33 cellular contexts compared by ENCODE assay signal in genomic region chr6:144423167-144423566, GRCh38.
DNase-seq lines count a peak whose midpoint lies in the region; ATAC-seq, FAIRE-seq and TF ChIP-seq lines count a peak whose summit lies in the region.
"Had no signal": no experiment of that assay in that cellular context is flagged by ENCODE, and none has a peak within 500 bp of the region (broad histone marks: within the 10 kb centered on the region; RNA-seq: fewer than 3 reads in every experiment).

No MANE protein-coding gene starts in this region.

- CTCF ChIA-PET in IMR-90 (lab: Yijun Ruan, JAX), result no interaction called here

- no peak overlapping the region for H2BK5ac ChIP-seq in IMR-90 (ENCODE audit: low read depth, low read length, poor library complexity, severe bottlenecking)

- peak overlapping the region; percentile 49; the same call in 1 of the 2 replicates for H3K18ac ChIP-seq in IMR-90 (ENCODE audit: low read depth, low read length)

- no peak overlapping the region for H2AK9ac ChIP-seq in IMR-90 (replicated peaks; ENCODE audit: low read depth, low read length, poor library complexity)

- in situ Hi-C loops in IMR-90 (cut with MboI; ENCODE audit: low sequenced_read_pairs), result no loop called here

- H3K79me1 ChIP-seq in IMR-90 (ENCODE audit: low read depth in 1 of 2, low read length in 2 of 2), result peaks cover 15 to 35% of the 10 kb centered on the region in 2 experiments

- H3K4me2 ChIP-seq in GM23338 (no peak overlapping the region), IMR-90 (ENCODE audit: low read depth, low read length) (peak overlapping the region; percentile 63)
- H3K4me2 ChIP-seq: KMS-11, PC-9 had no signal

- BruUV-seq in IMR-90 (replicated peaks; lab: Mats Ljungman, UMichigan), result no TSS peak

- TF ChIP-seq CTCF in GM23338 (conservative IDR thresholded peaks at IDR 0.05; ENCODE audit: low read depth in 2 of 2) (no peak), IMR-90 (conservative IDR thresholded peaks at IDR 0.05; ENCODE audit: low read depth, low read length) (no peak), mesothelial cell of epicardium (IDR thresholded peaks at IDR 0.05; ENCODE audit: unreplicated experiment) (no peak), kidney (IDR thresholded peaks at IDR 0.05; ENCODE audit: borderline replicate concordance, extremely low read depth, insufficient read depth) (no peak)

- WGBS in IMR-90 (ENCODE audit: extremely low coverage in 2 of 2, insufficient read length in 1 of 2), 2 experiments, result no CpG with 5 or more reads among the region's 3 CpGs

- H4K20me1 ChIP-seq in GM23338 (replicated peaks; ENCODE audit: insufficient read depth) (peaks cover 11% of the 10 kb centered on the region; the same call in 1 of the 2 replicates), IMR-90 (ENCODE audit: insufficient read depth, low read length) (no peaks in the 10 kb centered on the region)

- ATAC-seq in GM23338 (peak; percentile 89), IMR-90 (ENCODE audit: low read depth) (peak; percentile 65; the same call in 1 of the 2 replicates), HG02885 (IDR thresholded peaks at IDR 0.05; ENCODE audit: poor library complexity, unreplicated experiment) (no peak)
- ATAC-seq in effector memory CD8-positive, alpha-beta T cell (replicated peaks), result no peak
- ATAC-seq: body of pancreas; left lung; Right ventricle myocardium inferior; stimulated activated naive B cell treated with anti-CD40 and anti-IgM and Interleukin-4, amounts not matched to agents 10 μg/mL and 1 μg/mL and 100 μg/mL, for 72 hours; T-helper 17 cell had no signal

- H3K4me1 Mint-ChIP-seq in GM23338 (peaks cover 13% of the 10 kb centered on the region; the same call in 2 of the 3 replicates), mesothelial cell of epicardium (peaks cover 20% of the 10 kb centered on the region)
- peaks cover 23 to 61% of the 10 kb centered on the region in 2 donors for H3K4me1 Mint-ChIP-seq in effector memory CD8-positive, alpha-beta T cell (ENCODE audit: low read depth in 2 of 2)

- no peak overlapping the region; the same call in 1 of the 2 replicates for H4K5ac ChIP-seq in IMR-90 (ENCODE audit: low read depth, low read length)

- H3K27ac ChIP-seq in GM23338 (ENCODE audit: low read depth) (0 out of 2 replicates have a peak overlapping the region, but pooled peaks have one; percentile 23), IMR-90 (ENCODE audit: insufficient read depth, low read length) (no peak overlapping the region), kidney (ENCODE audit: low read depth in 2 of 2, low read length in 2 of 2) (no peak overlapping the region)
- H3K27ac ChIP-seq: body of pancreas, dorsolateral prefrontal cortex, KMS-11, left lung, PC-9, skin epidermis had no signal

- no peak overlapping the region for H2AFZ ChIP-seq in GM23338
- H2AFZ ChIP-seq in IMR-90 (replicated peaks; ENCODE audit: low read length, poor library complexity), result no peak overlapping the region
- H2AFZ ChIP-seq: PC-9 had no signal

- POLR2A ChIA-PET in IMR-90 (lab: Charles Lee; ENCODE audit: unreplicated experiment), result no interaction called here

- H3K36me3 ChIP-seq in GM23338 (ENCODE audit: insufficient read depth), result peaks cover 9% of the 10 kb centered on the region; the same call in 1 of the 2 replicates
- peaks cover 8% of the 10 kb centered on the region for H3K36me3 ChIP-seq in IMR-90 (ENCODE audit: control insufficient read depth, insufficient read depth, low read length)
- H3K36me3 ChIP-seq in kidney (ENCODE audit: control insufficient read depth in 1 of 2, insufficient read depth in 2 of 2, low read length in 2 of 2), result peaks cover 2 to 10% of the 10 kb centered on the region in 2 donors
- H3K36me3 ChIP-seq: BE2C, MG63 had no signal

- peak; percentile 39 for DNase-seq in GM23338 (ENCODE audit: low spot score)
- DNase-seq in IMR-90, result peak; percentile 25
- no peak for DNase-seq in effector memory CD8-positive, alpha-beta T cell
- DNase-seq in mesothelial cell of epicardium (ENCODE audit: low spot score in 2 of 2, unreplicated experiment in 2 of 2), result no peak
- DNase-seq in kidney, result no peak
- DNase-seq in NCI-H2196 (lab: John Stamatoyannopoulos, UW; ENCODE audit: unreplicated experiment), result no peak
- DNase-seq in NCI-H510A treated with DMSO at 0.1 percent for 48 hours (lab: John Stamatoyannopoulos, UW), result no peak
- DNase-seq: ACHN; activated CD4-positive, alpha-beta memory T cell treated with anti-CD3 and anti-CD28 coated beads, Interleukin-2, amount 10 ng/mL, durations not matched to agents 7 days and 5 days; activated CD8-positive, alpha-beta memory T cell treated with anti-CD3 and anti-CD28 coated beads, Interleukin-2, amount 50 U/mL, for 48 hours; activated naive CD4-positive, alpha-beta T cell treated with anti-CD3 and anti-CD28 coated beads for 36 hours; BE2C; body of pancreas; CD8-positive, alpha-beta memory T cell; cerebellar nuclear complex; dorsolateral prefrontal cortex; left lung; mesenchymal stem cell; MG63; NCI-H1105; NCI-H2029; NCI-H226; nucleus accumbens; PC-9; stimulated activated naive B cell treated with anti-CD40 and anti-IgM and Interleukin-4, amounts not matched to agents 10 μg/mL and 1 μg/mL and 100 μg/mL, for 72 hours; substantia nigra; T-helper 17 cell had no signal

- H4K91ac ChIP-seq in IMR-90 (ENCODE audit: insufficient read depth, low read depth, low read length), result peak overlapping the region; percentile 27; the same call in 1 of the 2 replicates

- H2AK5ac ChIP-seq in IMR-90 (ENCODE audit: low read depth, low read length), result no peak overlapping the region

- no peak overlapping the region for H3K56ac ChIP-seq in IMR-90 (ENCODE audit: extremely low read depth, insufficient read depth, low read length)

- no peak overlapping the region for H3K4me3 Mint-ChIP-seq in GM23338
- H3K4me3 Mint-ChIP-seq in effector memory CD8-positive, alpha-beta T cell, result no peak overlapping the region
- no peak overlapping the region for H3K4me3 Mint-ChIP-seq in mesothelial cell of epicardium
- H3K4me3 Mint-ChIP-seq: activated CD4-positive, alpha-beta memory T cell treated with anti-CD3 and anti-CD28 coated beads, Interleukin-2, amount 10 ng/mL, durations not matched to agents 7 days and 5 days; activated naive CD4-positive, alpha-beta T cell treated with anti-CD3 and anti-CD28 coated beads for 36 hours; CD8-positive, alpha-beta memory T cell; stimulated activated naive B cell treated with anti-CD40 and anti-IgM and Interleukin-4, amounts not matched to agents 10 μg/mL and 1 μg/mL and 100 μg/mL, for 72 hours; T-helper 17 cell had no signal

- 0 out of 2 replicates have a peak overlapping the region, but pooled peaks have one; percentile 57 for H3K14ac ChIP-seq in IMR-90 (replicated peaks; ENCODE audit: low read depth, low read length)

- H3K9me2 ChIP-seq in GM23338 (ENCODE audit: insufficient read depth), result no peaks in the 10 kb centered on the region

- H3K9me1 ChIP-seq in IMR-90 (ENCODE audit: insufficient read depth, low read length), result peaks cover 6% of the 10 kb centered on the region

- no peak overlapping the region for H2BK15ac ChIP-seq in IMR-90 (ENCODE audit: low read depth, low read length)

- H4K8ac ChIP-seq in IMR-90 (ENCODE audit: low read depth in 2 of 2, low read length in 2 of 2), result no peak overlapping the region

- H3K9ac ChIP-seq in IMR-90 (ENCODE audit: low read depth, low read length) (no peak overlapping the region), kidney (ENCODE audit: low read length in 2 of 2) (no peak overlapping the region)
- H3K9ac ChIP-seq: KMS-11 had no signal

- no peak for TF ChIP-seq POLR2A in IMR-90 (IDR thresholded peaks at IDR 0.05; ENCODE audit: low read depth, low read length)

- TF ChIP-seq RAD21 in IMR-90 (IDR thresholded peaks at IDR 0.05; ENCODE audit: low read length), result no peak

- H3K27ac Mint-ChIP-seq in GM23338, result 0 out of 2 replicates have a peak overlapping the region, but pooled peaks have one; percentile 67
- peak overlapping the region; percentile 46 to 54 for H3K27ac Mint-ChIP-seq in effector memory CD8-positive, alpha-beta T cell
- H3K27ac Mint-ChIP-seq in mesothelial cell of epicardium, result peak overlapping the region; percentile 68
- H3K27ac Mint-ChIP-seq: activated naive CD4-positive, alpha-beta T cell treated with anti-CD3 and anti-CD28 coated beads for 36 hours; stimulated activated naive B cell treated with anti-CD40 and anti-IgM and Interleukin-4, amounts not matched to agents 10 μg/mL and 1 μg/mL and 100 μg/mL, for 72 hours; T-helper 17 cell had no signal

- no peak for FAIRE-seq in kidney (lab: Jason Lieb, UNC)
- FAIRE-seq: frontal cortex, HTR-8/SVneo had no signal

- H3K79me2 ChIP-seq in GM23338 (replicated peaks; ENCODE audit: insufficient read depth), result peaks cover 30% of the 10 kb centered on the region

- H3K4me1 ChIP-seq in GM23338 (ENCODE audit: insufficient read depth) (peaks cover 9% of the 10 kb centered on the region; the same call in 1 of the 2 replicates), IMR-90 (ENCODE audit: control insufficient read depth, insufficient read depth, low read length) (peaks cover 5% of the 10 kb centered on the region), kidney (ENCODE audit: control insufficient read depth in 1 of 2, insufficient read depth in 1 of 2, low read depth in 1 of 2, low read length in 2 of 2) (no peaks in the 10 kb centered on the region)
- H3K4me1 ChIP-seq: BE2C had no signal

- peaks cover 14% of the 10 kb centered on the region for H3K36me3 Mint-ChIP-seq in GM23338 (ENCODE audit: low read depth)
- H3K36me3 Mint-ChIP-seq in effector memory CD8-positive, alpha-beta T cell (ENCODE audit: insufficient read depth), result peaks cover 60% of the 10 kb centered on the region
- H3K36me3 Mint-ChIP-seq in mesothelial cell of epicardium, result peaks cover 25% of the 10 kb centered on the region

- H3K27me3 Mint-ChIP-seq in GM23338 (ENCODE audit: insufficient read depth, low read depth, poor library complexity) (peaks cover 2% of the 10 kb centered on the region), mesothelial cell of epicardium (ENCODE audit: low read depth) (no peaks in the 10 kb centered on the region)
- no peaks in the 10 kb centered on the region for H3K27me3 Mint-ChIP-seq in effector memory CD8-positive, alpha-beta T cell
- H3K27me3 Mint-ChIP-seq: activated CD4-positive, alpha-beta memory T cell treated with anti-CD3 and anti-CD28 coated beads, Interleukin-2, amount 10 ng/mL, durations not matched to agents 7 days and 5 days; CD8-positive, alpha-beta memory T cell; stimulated activated naive B cell treated with anti-CD40 and anti-IgM and Interleukin-4, amounts not matched to agents 10 μg/mL and 1 μg/mL and 100 μg/mL, for 72 hours; T-helper 17 cell had no signal

- H2BK20ac ChIP-seq in IMR-90 (ENCODE audit: low read depth, low read length), result no peak overlapping the region

- H2BK120ac ChIP-seq in IMR-90 (ENCODE audit: low read depth, low read length), result no peak overlapping the region

- H3K4ac ChIP-seq in IMR-90 (ENCODE audit: low read depth, low read length), result no peak overlapping the region

- intact Hi-C loops in IMR-90 (cut with micrococcal nuclease), result no loop called here
- intact Hi-C loops in kidney (cut with DNase I), result no loop called here

- H3K9me3 ChIP-seq in IMR-90 (ENCODE audit: control insufficient read depth, insufficient read depth, low read length) (no peaks in the 10 kb centered on the region), kidney (ENCODE audit: control insufficient read depth in 1 of 2, low read length in 2 of 2) (no peaks in the 10 kb centered on the region)
- H3K9me3 ChIP-seq: BE2C, body of pancreas, left lung, MG63 had no signal

- H3K9me3 Mint-ChIP-seq in GM23338 (no peaks in the 10 kb centered on the region), mesothelial cell of epicardium (no peaks in the 10 kb centered on the region)
- no peaks in the 10 kb centered on the region for H3K9me3 Mint-ChIP-seq in effector memory CD8-positive, alpha-beta T cell
- H3K9me3 Mint-ChIP-seq: activated CD4-positive, alpha-beta memory T cell treated with anti-CD3 and anti-CD28 coated beads, Interleukin-2, amount 10 ng/mL, durations not matched to agents 7 days and 5 days; activated naive CD4-positive, alpha-beta T cell treated with anti-CD3 and anti-CD28 coated beads for 36 hours; CD8-positive, alpha-beta memory T cell; stimulated activated naive B cell treated with anti-CD40 and anti-IgM and Interleukin-4, amounts not matched to agents 10 μg/mL and 1 μg/mL and 100 μg/mL, for 72 hours had no signal

- H3K27me3 ChIP-seq in GM23338 (ENCODE audit: insufficient read depth) (no peaks in the 10 kb centered on the region), IMR-90 (ENCODE audit: control insufficient read depth, insufficient read depth, low read length) (no peaks in the 10 kb centered on the region)
- H3K27me3 ChIP-seq: body of pancreas, dorsolateral prefrontal cortex, left lung, MG63 had no signal

- dilution Hi-C loops in IMR-90 (cut with HindIII; ENCODE audit: low sequenced_read_pairs, unreplicated experiment), result no loop called here

- no peaks in the 10 kb centered on the region for H3F3A ChIP-seq in GM23338 (replicated peaks; ENCODE audit: low read depth)

- H3K4me3 ChIP-seq in GM23338 (no peak overlapping the region), IMR-90 (ENCODE audit: insufficient read depth, low read depth, low read length) (no peak overlapping the region), kidney (ENCODE audit: low read length in 2 of 2) (no peak overlapping the region)
- H3K4me3 ChIP-seq: body of pancreas, dorsolateral prefrontal cortex, left lung, MG63, PC-9, skin epidermis had no signal

- 0 out of 2 replicates have a peak overlapping the region, but pooled peaks have one; percentile 20 for H3K23ac ChIP-seq in IMR-90 (ENCODE audit: low read depth, low read length)

Comparison
In these comparisons a context has a peak if more than half of its experiments do, and no peak if none do; other contexts are left out.
1. ATAC-seq: peak in GM23338 (single experiment) and IMR-90 (single experiment); none in effector memory CD8-positive, alpha-beta T cell (single experiment) and HG02885 (single experiment).
2. DNase-seq: peak in GM23338 (single experiment) and IMR-90 (single experiment); none in effector memory CD8-positive, alpha-beta T cell (0 of 3), mesothelial cell of epicardium (0 of 2), kidney (single experiment), NCI-H2196 (single experiment) and NCI-H510A treated with DMSO at 0.1 percent for 48 hours (single experiment).
3. Peak in every context shown above with its lines, with median percentiles within 50 percentile points of each other: H3K27ac Mint-ChIP-seq.